Comparison of ENCODE assay signal across 16 cellular contexts in genomic region chr3:56860948-56861347, GRCh38. TPM values are rescaled to one million over a fixed set of nuclear protein-coding genes. Genes with fewer than 3 reads are reported as not detected.
A peak's percentile ranks its signal among the peaks of the same experiment; 100 is the strongest.
DNase-seq lines count a peak whose midpoint lies in the region; ATAC-seq and TF ChIP-seq lines count a peak whose summit lies in the region.
"Had no signal": no experiment of that assay in that cellular context is flagged by ENCODE, and none has a peak within 500 bp of the region (broad histone marks: within the 10 kb centered on the region; RNA-seq: fewer than 3 reads in every experiment).

No MANE protein-coding gene starts in this region.

- no peaks in the 10 kb centered on the region for H3K36me3 ChIP-seq in CD4-positive, alpha-beta memory T cell (ENCODE audit: insufficient read depth, low read length)
- H3K36me3 ChIP-seq in GM06990 (ENCODE audit: control insufficient read depth, insufficient read depth, low read length) (no peaks in the 10 kb centered on the region), colonic mucosa (no peaks in the 10 kb centered on the region)
- H3K36me3 ChIP-seq: thoracic aorta had no signal

- peak overlapping the region in 7 of 8 donors; percentile 14 to 85 (median 62) for H3K4me3 Mint-ChIP-seq in CD4-positive, alpha-beta memory T cell
- peak overlapping the region; percentile 71 for H3K4me3 Mint-ChIP-seq in activated T-helper 17 cell treated with anti-CD3 and anti-CD28 coated beads, Interleukin-2, amount 50 U/mL, for 72 hours
- peak overlapping the region in 5 of 10 donors; percentile 5 to 55 (median 30) for H3K4me3 Mint-ChIP-seq in naive thymus-derived CD8-positive, alpha-beta T cell

- no peak for DNase-seq in CD4-positive, alpha-beta memory T cell
- DNase-seq in GM06990 (ENCODE audit: extremely low read depth, insufficient read length) (peak; percentile 22), H4 (ENCODE audit: low spot score) (no peak), KG1 (lab: John Stamatoyannopoulos, UW) (no peak), colonic mucosa (no peak)
- no peak for DNase-seq in naive thymus-derived CD8-positive, alpha-beta T cell
- DNase-seq: aorta; DMS79; erythroblast; foreskin fibroblast; Karpas-422; NCI-H1694 treated with DMSO at 0.1 percent for 48 hours; psoas muscle; stimulated activated CD4-positive, alpha-beta T cell treated with anti-CD3 and anti-CD28 coated beads, Interleukin-1b, Interleukin-23, amount 100 ng/mL, for 48 hours had no signal

- CTCF ChIA-PET in CD4-positive, alpha-beta memory T cell (lab: Charles Lee; ENCODE audit: partially characterized antibody): interaction anchor here (0.9 to 2.6 kb wide), 4 partner anchors 12 to 159 kb away, joined by 3 to 10 read pairs (median 6); no protein-coding TSS in a partner anchor

- H3K4me1 Mint-ChIP-seq in CD4-positive, alpha-beta memory T cell: peaks cover 58 to 92% (median 74%) of the 10 kb centered on the region in 4 donors
- H3K4me1 Mint-ChIP-seq in activated T-helper 17 cell treated with anti-CD3 and anti-CD28 coated beads, Interleukin-2, amount 50 U/mL, for 72 hours: peaks cover 57% of the 10 kb centered on the region
- peaks cover 33 to 74% (median 58%) of the 10 kb centered on the region in 4 donors for H3K4me1 Mint-ChIP-seq in naive thymus-derived CD8-positive, alpha-beta T cell

- no peak overlapping the region for H3K4me3 ChIP-seq in CD4-positive, alpha-beta memory T cell (ENCODE audit: low read length in 2 of 2)
- no peak overlapping the region for H3K4me3 ChIP-seq in GM06990 (replicated peaks; ENCODE audit: low read depth, low read length)
- H3K4me3 ChIP-seq in colonic mucosa: no peak overlapping the region
- H3K4me3 ChIP-seq: psoas muscle, thoracic aorta had no signal

- intact Hi-C loops in CD4-positive, alpha-beta memory T cell (cut with micrococcal nuclease): no loop called here
- intact Hi-C loops in colonic mucosa (cut with DNase I): no loop called here

- H3K27me3 ChIP-seq in CD4-positive, alpha-beta memory T cell (ENCODE audit: insufficient read depth, low read length): no peaks in the 10 kb centered on the region
- no peaks in the 10 kb centered on the region for H3K27me3 ChIP-seq in GM06990 (replicated peaks; ENCODE audit: control insufficient read depth, insufficient read depth, low read length)
- no peaks in the 10 kb centered on the region for H3K27me3 ChIP-seq in colonic mucosa

- H3K27ac Mint-ChIP-seq in CD4-positive, alpha-beta memory T cell: peak overlapping the region; percentile 60 to 90 (median 81)
- H3K27ac Mint-ChIP-seq in activated T-helper 17 cell treated with anti-CD3 and anti-CD28 coated beads, Interleukin-2, amount 50 U/mL, for 72 hours: peak overlapping the region; percentile 79
- H3K27ac Mint-ChIP-seq in naive thymus-derived CD8-positive, alpha-beta T cell: peak overlapping the region in 9 of 10 donors; percentile 1 to 87 (median 54)

- peaks cover 5% of the 10 kb centered on the region in 2 donors for H3K36me3 Mint-ChIP-seq in CD4-positive, alpha-beta memory T cell
- H3K36me3 Mint-ChIP-seq in activated T-helper 17 cell treated with anti-CD3 and anti-CD28 coated beads, Interleukin-2, amount 50 U/mL, for 72 hours (ENCODE audit: low read depth): no peaks in the 10 kb centered on the region
- peaks cover 2 to 5% (median 2%) of the 10 kb centered on the region in 3 donors for H3K36me3 Mint-ChIP-seq in naive thymus-derived CD8-positive, alpha-beta T cell

- H3K27me3 Mint-ChIP-seq in CD4-positive, alpha-beta memory T cell: no peaks in the 10 kb centered on the region
- H3K27me3 Mint-ChIP-seq in activated T-helper 17 cell treated with anti-CD3 and anti-CD28 coated beads, Interleukin-2, amount 50 U/mL, for 72 hours: no peaks in the 10 kb centered on the region
- no peaks in the 10 kb centered on the region for H3K27me3 Mint-ChIP-seq in naive thymus-derived CD8-positive, alpha-beta T cell

- POLR2A ChIA-PET in CD4-positive, alpha-beta memory T cell (lab: Charles Lee; ENCODE audit: partially characterized antibody): interaction anchor here (0.8 to 4.0 kb wide), 10 partner anchors 11 to 67 kb away, joined by 4 to 20 read pairs (median 6); partner anchors contain the start of gene ARHGEF3
- POLR2A ChIA-PET in naive thymus-derived CD8-positive, alpha-beta T cell (lab: Charles Lee): interaction anchor here (0.7 to 1.5 kb wide), 2 partner anchors 55 to 119 kb away, joined by 4 to 5 read pairs; no protein-coding TSS in a partner anchor

- H3K27ac ChIP-seq in CD4-positive, alpha-beta memory T cell (ENCODE audit: low read depth, low read length): peak overlapping the region; percentile 22
- no peak overlapping the region for H3K27ac ChIP-seq in colonic mucosa
- H3K27ac ChIP-seq: psoas muscle, thoracic aorta had no signal

- H3K9me3 Mint-ChIP-seq in CD4-positive, alpha-beta memory T cell: peaks cover 0 to 3% (median 0%) of the 10 kb centered on the region in 8 donors
- no peaks in the 10 kb centered on the region for H3K9me3 Mint-ChIP-seq in activated T-helper 17 cell treated with anti-CD3 and anti-CD28 coated beads, Interleukin-2, amount 50 U/mL, for 72 hours
- peaks cover 0 to 4% (median 0%) of the 10 kb centered on the region in 9 donors for H3K9me3 Mint-ChIP-seq in naive thymus-derived CD8-positive, alpha-beta T cell

- TF ChIP-seq CTCF in GM06990 (IDR thresholded peaks at IDR 0.05; ENCODE audit: insufficient read depth, low read length, poor library complexity, severe bottlenecking) (no peak), colonic mucosa (IDR thresholded peaks at IDR 0.05) (no peak)

- ATAC-seq in activated T-helper 17 cell treated with anti-CD3 and anti-CD28 coated beads, Interleukin-2, amount 50 U/mL, for 72 hours (replicated peaks): no peak
- ATAC-seq in naive thymus-derived CD8-positive, alpha-beta T cell: no peak
- ATAC-seq: psoas muscle had no signal

- H3K9me3 ChIP-seq in CD4-positive, alpha-beta memory T cell (ENCODE audit: control insufficient read depth in 1 of 2, low read length in 2 of 2): no peaks in the 10 kb centered on the region
- no peaks in the 10 kb centered on the region for H3K9me3 ChIP-seq in colonic mucosa
- H3K9me3 ChIP-seq: psoas muscle, thoracic aorta had no signal

- no peak overlapping the region for H3K9ac ChIP-seq in colonic mucosa (ENCODE audit: low read depth in 2 of 2, low read length in 2 of 2)

- peaks cover 69% of the 10 kb centered on the region for H3K4me1 ChIP-seq in CD4-positive, alpha-beta memory T cell (ENCODE audit: insufficient read depth, low read length)
- no peaks in the 10 kb centered on the region for H3K4me1 ChIP-seq in colonic mucosa
- H3K4me1 ChIP-seq: psoas muscle had no signal

RNA-seq across cellular contexts. Expression of gene ARHGEF3, which starts 59.2 kb away (rescaled TPM):
- 100 to 1,000 TPM; 120 TPM for total RNA-seq in CD4-positive, alpha-beta memory T cell
- 100 to 1,000 TPM; 131 to 160 TPM for polyA plus RNA-seq in CD4-positive, alpha-beta memory T cell
- total RNA-seq in activated T-helper 17 cell treated with anti-CD3 and anti-CD28 coated beads, Interleukin-2, amount 50 U/mL, for 72 hours: 10 to 100 TPM; 12.3 to 17.0 TPM
- 100 to 1,000 TPM; 118 to 123 TPM for total RNA-seq in naive thymus-derived CD8-positive, alpha-beta T cell
- polyA plus RNA-seq in naive thymus-derived CD8-positive, alpha-beta T cell: 100 to 1,000 TPM in 1 of 3 donors, 10 to 100 TPM in 2; 95.3 to 101 (median 96.9) TPM
- 3.1 and 3.8 TPM in 2 replicates for total RNA-seq in H4 (2014; rRNA removed; shearing (Covaris generic))
- 10 to 100 TPM; 10.2 to 14.7 TPM for total RNA-seq in colonic mucosa

Comparison
In these comparisons a context has a peak if more than half of its experiments do, and no peak if none do; other contexts are left out.
1. RNA of gene ARHGEF3, which starts 59.2 kb away (total RNA-seq): 118 to 123 TPM in naive thymus-derived CD8-positive, alpha-beta T cell and 120 TPM in CD4-positive, alpha-beta memory T cell; 12.3 to 17.0 TPM in activated T-helper 17 cell treated with anti-CD3 and anti-CD28 coated beads, Interleukin-2, amount 50 U/mL, for 72 hours, 10.2 to 14.7 TPM in colonic mucosa and 3.1 to 3.8 TPM in H4; every median in the first group is over 4 times any median in the second.
2. Peak in every context shown above with its lines, with median percentiles within 50 percentile points of each other: H3K27ac Mint-ChIP-seq.